In the genomic region with DNA sequence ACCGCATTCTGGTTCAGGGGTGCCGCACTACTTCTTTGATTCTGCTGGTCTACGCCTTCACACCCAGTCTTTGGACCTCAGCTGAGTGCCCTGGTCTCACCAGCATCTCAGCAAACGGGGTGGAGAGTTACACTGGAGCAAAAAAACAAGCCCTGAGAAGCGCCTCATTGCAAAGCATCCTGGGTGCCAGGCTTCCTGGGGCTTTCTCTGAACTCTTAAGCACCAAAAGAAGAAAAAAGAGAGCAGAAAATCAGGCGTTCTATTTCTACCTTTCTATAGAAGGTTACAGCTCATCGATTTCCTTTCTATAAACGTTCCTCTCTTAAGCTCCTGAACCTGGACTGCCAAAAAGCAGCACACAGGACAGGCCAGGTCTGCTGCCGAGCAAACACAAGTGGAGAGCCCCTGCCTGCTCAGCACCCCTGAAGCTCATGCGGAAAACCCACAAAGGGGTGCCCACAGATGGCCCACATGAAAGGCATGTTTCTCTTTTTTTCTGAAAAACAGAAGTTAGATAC, we compare ENCODE assay signal across 14 cellular contexts.
DNase-seq lines count a peak whose midpoint lies in the region; ATAC-seq and TF ChIP-seq lines count a peak whose summit lies in the region.
"Had no signal": no experiment of that assay in that cellular context is flagged by ENCODE, and none has a peak within 500 bp of the region (broad histone marks: within the 10 kb centered on the region; RNA-seq: fewer than 3 reads in every experiment).

No MANE protein-coding gene starts in this region.

- H3K4me1 Mint-ChIP-seq in CD4-positive, CD25-positive, alpha-beta regulatory T cell = peaks cover 10 to 75% (median 56%) of the 10 kb centered on the region in 4 donors
- H3K4me1 Mint-ChIP-seq in T-helper 2 cell treated with Interferon-gamma antibody and Interleukin-4, amounts not matched to agents 5 μg/mL and 100 μg/mL, for 36 hours (ENCODE audit: low read depth) = peaks cover 50% of the 10 kb centered on the region

- H3K9me3 ChIP-seq in CD4-positive, CD25-positive, alpha-beta regulatory T cell (ENCODE audit: control insufficient read depth in 2 of 2, low read length in 2 of 2) = no peaks in the 10 kb centered on the region
- H3K9me3 ChIP-seq: prostate gland had no signal

- H3K9me3 Mint-ChIP-seq in CD4-positive, CD25-positive, alpha-beta regulatory T cell = peaks cover 0 to 3% (median 0%) of the 10 kb centered on the region in 7 donors
- H3K9me3 Mint-ChIP-seq in T-helper 2 cell treated with Interferon-gamma antibody and Interleukin-4, amounts not matched to agents 5 μg/mL and 100 μg/mL, for 36 hours = peaks cover 22% of the 10 kb centered on the region

- H3K4me3 ChIP-seq in CD4-positive, CD25-positive, alpha-beta regulatory T cell (ENCODE audit: low read depth, low read length) = peak overlapping the region; percentile 74
- H3K4me3 ChIP-seq in foreskin fibroblast (ENCODE audit: low read depth in 1 of 2, low read length in 2 of 2) = no peak overlapping the region
- H3K4me3 ChIP-seq: prostate gland had no signal

- peak overlapping the region; percentile 94 to 100 (median 97) for H3K27ac Mint-ChIP-seq in CD4-positive, CD25-positive, alpha-beta regulatory T cell
- peak overlapping the region; percentile 92 for H3K27ac Mint-ChIP-seq in T-helper 2 cell treated with Interferon-gamma antibody and Interleukin-4, amounts not matched to agents 5 μg/mL and 100 μg/mL, for 36 hours

- ATAC-seq in CD4-positive, CD25-positive, alpha-beta regulatory T cell (ENCODE audit: low read depth in 2 of 2) = peak; percentile 85 to 88
- ATAC-seq: left lobe of liver had no signal

- DNase-seq in CD4-positive, CD25-positive, alpha-beta regulatory T cell = peak; percentile 32 to 92 (median 79)
- DNase-seq in T-helper 2 cell treated with Interferon-gamma antibody and Interleukin-4, amounts not matched to agents 5 μg/mL and 100 μg/mL, for 36 hours (ENCODE audit: low spot score) = peak; percentile 76
- DNase-seq in activated T-helper 9 cell treated with anti-CD3 and anti-CD28 coated beads, Interleukin-2, amount 50 U/mL, for 16 hours (ENCODE audit: low read depth) = peak; percentile 15
- peak; percentile 21 to 26 for DNase-seq in stimulated activated CD4-positive, alpha-beta T cell treated with anti-CD3 and anti-CD28 coated beads, Interleukin-1b, Interleukin-23, amount 100 ng/mL, for 4 hours (ENCODE audit: low read depth in 2 of 2)
- DNase-seq in GOT3 (lab: John Stamatoyannopoulos, UW) (no peak), NCI-H446 (lab: John Stamatoyannopoulos, UW) (no peak), foreskin fibroblast (no peak), NCI-H128 (lab: John Stamatoyannopoulos, UW; ENCODE audit: unreplicated experiment) (no peak)
- DNase-seq: ACHN, anterior cingulate cortex, NCI-H2029 had no signal

- peaks cover 5% of the 10 kb centered on the region for H3K27me3 Mint-ChIP-seq in CD4-positive, CD25-positive, alpha-beta regulatory T cell
- no peaks in the 10 kb centered on the region for H3K27me3 Mint-ChIP-seq in T-helper 2 cell treated with Interferon-gamma antibody and Interleukin-4, amounts not matched to agents 5 μg/mL and 100 μg/mL, for 36 hours (ENCODE audit: low read depth)

- peaks cover 48% of the 10 kb centered on the region for H3K4me1 ChIP-seq in CD4-positive, CD25-positive, alpha-beta regulatory T cell (ENCODE audit: control insufficient read depth, insufficient read depth, low read length, poor library complexity, severe bottlenecking)
- H3K4me1 ChIP-seq: prostate gland had no signal

- H3K4me3 Mint-ChIP-seq in CD4-positive, CD25-positive, alpha-beta regulatory T cell = peak overlapping the region; percentile 87 to 95 (median 90)
- peak overlapping the region; percentile 75 for H3K4me3 Mint-ChIP-seq in T-helper 2 cell treated with Interferon-gamma antibody and Interleukin-4, amounts not matched to agents 5 μg/mL and 100 μg/mL, for 36 hours

- peaks cover 41% of the 10 kb centered on the region for H3K36me3 Mint-ChIP-seq in CD4-positive, CD25-positive, alpha-beta regulatory T cell
- H3K36me3 Mint-ChIP-seq in T-helper 2 cell treated with Interferon-gamma antibody and Interleukin-4, amounts not matched to agents 5 μg/mL and 100 μg/mL, for 36 hours (ENCODE audit: low read depth) = peaks cover 77% of the 10 kb centered on the region

- H3K27me3 ChIP-seq in CD4-positive, CD25-positive, alpha-beta regulatory T cell (ENCODE audit: control insufficient read depth, insufficient read depth, low read length) = no peaks in the 10 kb centered on the region

- TF ChIP-seq CTCF in foreskin fibroblast (IDR thresholded peaks at IDR 0.05; ENCODE audit: low read depth, low read length) = no peak

- H3K27ac ChIP-seq in CD4-positive, CD25-positive, alpha-beta regulatory T cell (ENCODE audit: insufficient read depth, low read length, poor library complexity, severe bottlenecking) = peak overlapping the region; percentile 83
- H3K27ac ChIP-seq: HL-60, prostate gland had no signal

- peaks cover 7% of the 10 kb centered on the region for H3K36me3 ChIP-seq in CD4-positive, CD25-positive, alpha-beta regulatory T cell (ENCODE audit: control insufficient read depth, insufficient read depth, low read length)
- H3K36me3 ChIP-seq: prostate gland had no signal

Comparison
In these comparisons a context has a peak if more than half of its experiments do, and no peak if none do; other contexts are left out.
1. DNase-seq: peak in CD4-positive, CD25-positive, alpha-beta regulatory T cell (3 of 3), T-helper 2 cell treated with Interferon-gamma antibody and Interleukin-4, amounts not matched to agents 5 μg/mL and 100 μg/mL, for 36 hours (single experiment), activated T-helper 9 cell treated with anti-CD3 and anti-CD28 coated beads, Interleukin-2, amount 50 U/mL, for 16 hours (single experiment) and stimulated activated CD4-positive, alpha-beta T cell treated with anti-CD3 and anti-CD28 coated beads, Interleukin-1b, Interleukin-23, amount 100 ng/mL, for 4 hours (2 of 2); none in GOT3 (single experiment), NCI-H446 (0 of 2), foreskin fibroblast (0 of 2) and NCI-H128 (single experiment).